In the genomic region with DNA sequence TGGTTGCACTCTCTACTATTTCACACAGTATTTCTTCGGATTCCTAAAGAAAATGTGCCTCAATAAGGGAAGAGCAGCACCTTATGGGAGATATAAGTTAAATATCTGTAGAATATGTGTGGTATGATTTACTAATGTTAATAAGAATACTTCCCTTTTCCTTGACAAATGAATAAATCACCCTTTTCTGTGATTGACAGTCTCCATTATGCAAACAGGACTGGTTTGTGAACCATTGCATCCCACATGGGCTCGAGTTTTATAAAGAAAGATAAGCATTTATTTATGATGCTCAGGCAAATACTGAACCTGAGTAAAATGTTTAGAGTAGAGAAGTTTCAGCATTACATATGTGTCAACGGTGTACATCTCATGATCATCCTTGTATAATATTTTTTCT, we compare ENCODE assay signal across 27 cellular contexts.
"Had no signal": no experiment of that assay in that cellular context is flagged by ENCODE, and none has a peak within 500 bp of the region (broad histone marks: within the 10 kb centered on the region; RNA-seq: fewer than 3 reads in every experiment).

No MANE protein-coding gene starts in this region.

- H3K27me3 Mint-ChIP-seq: dendritic cell treated with granulocyte-macrophage colony-stimulating factor and Interleukin-4, amounts not matched to agents 40 ng/mL and 50 ng/mL, for 4 days; effector memory CD8-positive, alpha-beta T cell; memory B cell; naive thymus-derived CD4-positive, alpha-beta T cell had no signal

- H3K4me1 Mint-ChIP-seq: endodermal cell; memory B cell; naive thymus-derived CD4-positive, alpha-beta T cell; natural killer cell had no signal

- H3K27ac Mint-ChIP-seq: dendritic cell treated with granulocyte-macrophage colony-stimulating factor and Interleukin-4, amounts not matched to agents 40 ng/mL and 50 ng/mL, for 4 days; effector memory CD8-positive, alpha-beta T cell; endodermal cell; memory B cell; naive thymus-derived CD4-positive, alpha-beta T cell; natural killer cell had no signal

- FAIRE-seq: islet of Langerhans, keratinocyte had no signal

- H3K4me3 Mint-ChIP-seq: dendritic cell treated with granulocyte-macrophage colony-stimulating factor and Interleukin-4, amounts not matched to agents 40 ng/mL and 50 ng/mL, for 4 days; effector memory CD8-positive, alpha-beta T cell; endodermal cell; memory B cell; naive thymus-derived CD4-positive, alpha-beta T cell; natural killer cell had no signal

- H3K27ac ChIP-seq: epithelial cell of prostate, esophagus squamous epithelium, gastrocnemius medialis, heart right ventricle, left lung had no signal

- H3K4me1 ChIP-seq: esophagus squamous epithelium, gastrocnemius medialis, heart right ventricle, left lung had no signal

- DNase-seq: cortex of kidney; effector CD8-positive, alpha-beta T cell; effector memory CD8-positive, alpha-beta T cell; endodermal cell; esophagus squamous epithelium; foreskin fibroblast; foreskin melanocyte; gastrocnemius medialis; glutamatergic neuron; head of caudate nucleus; heart right ventricle; hippocampal formation; left cardiac atrium; left lung; left ventricle myocardium superior; mammary epithelial cell; mesendoderm; midbrain; naive thymus-derived CD4-positive, alpha-beta T cell; natural killer cell had no signal

- H3K27me3 ChIP-seq: esophagus squamous epithelium, gastrocnemius medialis, heart right ventricle, left lung had no signal

- ATAC-seq: effector memory CD8-positive, alpha-beta T cell; esophagus mucosa; gastrocnemius medialis; heart right ventricle; left cardiac atrium; left lung; left ventricle myocardium superior; naive thymus-derived CD4-positive, alpha-beta T cell; natural killer cell had no signal

- H3K4me3 ChIP-seq: esophagus squamous epithelium, gastrocnemius medialis, heart right ventricle, left lung, lung had no signal

- H3K36me3 ChIP-seq: esophagus squamous epithelium, gastrocnemius medialis, heart right ventricle, left lung had no signal

- H3K36me3 Mint-ChIP-seq: memory B cell had no signal

- H3K9me3 ChIP-seq: esophagus squamous epithelium, gastrocnemius medialis had no signal
